ENCODE assay signal across 21 cellular contexts in the genomic region with DNA sequence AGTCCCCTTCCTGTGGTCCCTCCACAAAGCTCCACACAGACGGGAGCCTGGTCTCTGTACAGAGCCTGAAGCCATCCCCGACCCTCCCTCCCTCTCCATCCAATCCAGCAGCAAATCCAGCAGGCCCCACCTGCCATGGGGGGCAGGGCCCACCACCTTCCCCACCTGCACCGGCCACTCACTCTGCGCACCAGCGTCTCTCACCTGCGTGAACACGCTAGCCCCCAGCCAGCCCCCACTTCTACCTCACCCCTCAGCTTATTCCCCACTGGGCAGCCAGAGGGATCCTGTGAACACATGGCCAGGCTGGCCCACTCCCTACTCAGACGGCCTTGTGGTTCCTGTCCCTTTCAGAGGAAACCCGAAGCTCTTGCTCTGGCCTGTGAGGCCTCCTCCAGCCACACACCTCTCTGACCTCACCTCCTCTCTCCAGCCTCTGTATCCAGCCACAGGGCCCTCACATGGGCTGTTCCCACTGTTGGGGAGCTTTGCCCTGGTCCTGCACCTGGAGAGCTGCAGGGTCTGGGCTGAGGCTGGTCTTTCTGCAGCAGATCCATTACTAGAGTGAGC.
DNase-seq lines count a peak whose midpoint lies in the region; ATAC-seq and TF ChIP-seq lines count a peak whose summit lies in the region.
"Had no signal": no experiment of that assay in that cellular context is flagged by ENCODE, and none has a peak within 500 bp of the region (broad histone marks: within the 10 kb centered on the region; RNA-seq: fewer than 3 reads in every experiment).

No MANE protein-coding gene starts in this region.

- H3K9me3 Mint-ChIP-seq in natural killer cell, result no peaks in the 10 kb centered on the region
- no peaks in the 10 kb centered on the region for H3K9me3 Mint-ChIP-seq in natural killer cell treated with Interleukin-12 subunit alpha and Interleukin-12 subunit beta and Interleukin-15 and Interleukin-18, amount 100 ng/mL, for 72 hours
- H3K9me3 Mint-ChIP-seq: CD4-positive, alpha-beta T cell had no signal

- peak overlapping the region in 1 of 2 donors; percentile 22 for H3K27ac Mint-ChIP-seq in natural killer cell
- no peak overlapping the region for H3K27ac Mint-ChIP-seq in natural killer cell treated with Interleukin-12 subunit alpha and Interleukin-12 subunit beta and Interleukin-15 and Interleukin-18, amount 100 ng/mL, for 72 hours
- H3K27ac Mint-ChIP-seq: CD4-positive, alpha-beta T cell had no signal

- peak overlapping the region; percentile 50 for H3K4me3 Mint-ChIP-seq in natural killer cell
- no peak overlapping the region for H3K4me3 Mint-ChIP-seq in natural killer cell treated with Interleukin-12 subunit alpha and Interleukin-12 subunit beta and Interleukin-15 and Interleukin-18, amount 100 ng/mL, for 72 hours
- H3K4me3 Mint-ChIP-seq: CD4-positive, alpha-beta T cell had no signal

- peaks cover 0 to 10% of the 10 kb centered on the region in 2 donors for H3K27me3 Mint-ChIP-seq in natural killer cell (ENCODE audit: low read depth in 2 of 2)
- H3K27me3 Mint-ChIP-seq in natural killer cell treated with Interleukin-12 subunit alpha and Interleukin-12 subunit beta and Interleukin-15 and Interleukin-18, amount 100 ng/mL, for 72 hours, result peaks cover 0 to 12% of the 10 kb centered on the region in 2 donors

- DNase-seq in natural killer cell, result no peak
- DNase-seq in natural killer cell treated with Interleukin-12 subunit alpha and Interleukin-12 subunit beta and Interleukin-15 and Interleukin-18, amount 100 ng/mL, for 72 hours (ENCODE audit: low spot score), result no peak
- peak; percentile 49 for DNase-seq in posterior vena cava (ENCODE audit: low spot score)
- DNase-seq in NCI-H2107 treated with DMSO at 0.1 percent for 48 hours (lab: John Stamatoyannopoulos, UW; ENCODE audit: unreplicated experiment), result no peak
- DNase-seq in NCI-H345 treated with DMSO at 0.1 percent for 48 hours (lab: John Stamatoyannopoulos, UW; ENCODE audit: unreplicated experiment), result no peak
- DNase-seq: BE2C; CD4-positive, alpha-beta T cell; COR-L47; DMS79; IMR-90; NCI-H1092 treated with DMSO at 0.1 percent for 48 hours; NCI-H1436 treated with DMSO at 0.1 percent for 48 hours; NCI-H1930; NCI-H2227 treated with DMSO at 0.1 percent for 48 hours; NCI-H510A treated with DMSO at 0.1 percent for 48 hours; NCI-H774; NK-92 treated with Interleukin-12 subunit alpha and Interleukin-12 subunit beta, amount 100 ng/mL, for 24 hours had no signal

- peak overlapping the region; percentile 19 for H3K27ac ChIP-seq in cingulate gyrus (ENCODE audit: low read depth, low read length)
- H3K27ac ChIP-seq: KMS-11 had no signal

- TF ChIP-seq CTCF in natural killer cell (IDR thresholded peaks at IDR 0.05), result no peak

- ATAC-seq in natural killer cell, result no peak
- no peak for ATAC-seq in natural killer cell treated with Interleukin-12 subunit alpha and Interleukin-12 subunit beta and Interleukin-15 and Interleukin-18, amount 100 ng/mL, for 72 hours
- ATAC-seq in GM21619 (IDR thresholded peaks at IDR 0.05; ENCODE audit: unreplicated experiment), result no peak
- ATAC-seq: Panc1 had no signal

- H3K36me3 Mint-ChIP-seq in natural killer cell, result no peaks in the 10 kb centered on the region
- H3K36me3 Mint-ChIP-seq in natural killer cell treated with Interleukin-12 subunit alpha and Interleukin-12 subunit beta and Interleukin-15 and Interleukin-18, amount 100 ng/mL, for 72 hours, result no peaks in the 10 kb centered on the region

- H3K4me1 Mint-ChIP-seq in natural killer cell, result peaks cover 42 to 48% of the 10 kb centered on the region in 2 donors
- H3K4me1 Mint-ChIP-seq in natural killer cell treated with Interleukin-12 subunit alpha and Interleukin-12 subunit beta and Interleukin-15 and Interleukin-18, amount 100 ng/mL, for 72 hours (ENCODE audit: low read depth in 2 of 2), result peaks cover 28 to 32% of the 10 kb centered on the region in 2 donors

- intact Hi-C loops in natural killer cell (cut with micrococcal nuclease), result no loop called here
- intact Hi-C loops in posterior vena cava (cut with DNase I), result no loop called here
